10 cellular contexts compared by ENCODE assay signal in genomic region chr11:86176165-86176884, GRCh38.
DNase-seq lines count a peak whose midpoint lies in the region; ATAC-seq, FAIRE-seq and TF ChIP-seq lines count a peak whose summit lies in the region.
"Had no signal": no experiment of that assay in that cellular context is flagged by ENCODE, and none has a peak within 500 bp of the region (broad histone marks: within the 10 kb centered on the region; RNA-seq: fewer than 3 reads in every experiment).

No MANE protein-coding gene starts in this region.

- H3K4me1 ChIP-seq in breast epithelium = peaks cover 0 to 4% of the 10 kb centered on the region in 2 donors
- peaks cover 20 to 26% of the 10 kb centered on the region in 2 donors for H3K4me1 ChIP-seq in kidney (ENCODE audit: control insufficient read depth in 1 of 2, insufficient read depth in 1 of 2, low read depth in 1 of 2, low read length in 2 of 2)

- TF ChIP-seq CTCF in MCF 10A (IDR thresholded peaks at IDR 0.05; ENCODE audit: unreplicated experiment) = no peak
- TF ChIP-seq CTCF in breast epithelium (IDR thresholded peaks at IDR 0.05) = no peak
- no peak for TF ChIP-seq CTCF in kidney (IDR thresholded peaks at IDR 0.05; ENCODE audit: borderline replicate concordance, extremely low read depth, insufficient read depth)

- no peaks in the 10 kb centered on the region for H3K27me3 Mint-ChIP-seq in MCF 10A (ENCODE audit: insufficient read depth, unreplicated experiment)
- H3K27me3 Mint-ChIP-seq in effector memory CD8-positive, alpha-beta T cell = peaks cover 0 to 11% of the 10 kb centered on the region in 2 donors

- no peak overlapping the region for H3K27ac ChIP-seq in breast epithelium
- no peak overlapping the region for H3K27ac ChIP-seq in kidney (ENCODE audit: low read depth in 2 of 2, low read length in 2 of 2)
- H3K27ac ChIP-seq: C4-2B had no signal

- no peak overlapping the region for H3K4me3 ChIP-seq in breast epithelium
- no peak overlapping the region for H3K4me3 ChIP-seq in kidney (ENCODE audit: low read length in 2 of 2)

- POLR2A ChIA-PET in MCF 10A (lab: Yijun Ruan, JAX) = interaction anchor here (1.3 to 4.0 kb wide), 2 partner anchors 15 to 108 kb away, joined by 4 to 44 read pairs; partner anchors contain the start of gene PICALM

- H3K36me3 ChIP-seq in breast epithelium = no peaks in the 10 kb centered on the region
- no peaks in the 10 kb centered on the region for H3K36me3 ChIP-seq in kidney (ENCODE audit: control insufficient read depth in 1 of 2, insufficient read depth in 2 of 2, low read length in 2 of 2)

- no peaks in the 10 kb centered on the region for H3K9me3 Mint-ChIP-seq in MCF 10A (ENCODE audit: unreplicated experiment)
- no peaks in the 10 kb centered on the region for H3K9me3 Mint-ChIP-seq in effector memory CD8-positive, alpha-beta T cell

- H3K4me3 Mint-ChIP-seq in MCF 10A (ENCODE audit: unreplicated experiment) = no peak overlapping the region
- H3K4me3 Mint-ChIP-seq in effector memory CD8-positive, alpha-beta T cell = no peak overlapping the region

- peak; percentile 59 for ATAC-seq in effector memory CD8-positive, alpha-beta T cell (replicated peaks)
- ATAC-seq: Panc1 had no signal

- peaks cover 23% of the 10 kb centered on the region for H3K4me1 Mint-ChIP-seq in MCF 10A (ENCODE audit: insufficient read depth, unreplicated experiment)
- peaks cover 2 to 10% of the 10 kb centered on the region in 2 donors for H3K4me1 Mint-ChIP-seq in effector memory CD8-positive, alpha-beta T cell (ENCODE audit: low read depth in 2 of 2)

- no peak for DNase-seq in MCF 10A (ENCODE audit: unreplicated experiment)
- no peak for DNase-seq in breast epithelium (ENCODE audit: low spot score in 2 of 2)
- peak; percentile 100 for DNase-seq in OCI-M1 (lab: John Stamatoyannopoulos, UW)
- no peak for DNase-seq in effector memory CD8-positive, alpha-beta T cell
- DNase-seq in urothelium cell line (ENCODE audit: low spot score) = peak; percentile 5
- no peak for DNase-seq in KG1 (lab: John Stamatoyannopoulos, UW)
- DNase-seq in iPS-NIHi7 (ENCODE audit: extremely low spot score) = no peak
- DNase-seq in kidney = no peak

- no peak overlapping the region for H3K9ac ChIP-seq in kidney (ENCODE audit: low read length in 2 of 2)

- peak overlapping the region; percentile 85 for H3K27ac Mint-ChIP-seq in MCF 10A (ENCODE audit: low read depth, unreplicated experiment)
- H3K27ac Mint-ChIP-seq in effector memory CD8-positive, alpha-beta T cell = peak overlapping the region in 1 of 2 donors; percentile 11

- H3K9me3 ChIP-seq in breast epithelium = no peaks in the 10 kb centered on the region
- H3K9me3 ChIP-seq in kidney (ENCODE audit: control insufficient read depth in 1 of 2, low read length in 2 of 2) = no peaks in the 10 kb centered on the region

- no TSS peak for BruUV-seq in MCF 10A (replicated peaks; lab: Mats Ljungman, UMichigan)

- no peak for FAIRE-seq in urothelium cell line (lab: Jason Lieb, UNC)
- no peak for FAIRE-seq in kidney (lab: Jason Lieb, UNC)

- no peak for TF ChIP-seq POLR2A in breast epithelium (IDR thresholded peaks at IDR 0.05)

- intact Hi-C loops in MCF 10A (cut with micrococcal nuclease) = loop anchor here (1.0 kb wide), 1 partner anchor 107 kb away; the partner anchor contains the start of gene PICALM
- intact Hi-C loops in breast epithelium (cut with DNase I; ENCODE audit: low total_unique reads) = no loop called here
- intact Hi-C loops in kidney (cut with DNase I) = no loop called here

- no peaks in the 10 kb centered on the region for H3K36me3 Mint-ChIP-seq in MCF 10A (ENCODE audit: insufficient read depth, unreplicated experiment)
- H3K36me3 Mint-ChIP-seq in effector memory CD8-positive, alpha-beta T cell (ENCODE audit: insufficient read depth) = no peaks in the 10 kb centered on the region

- H3K27me3 ChIP-seq in breast epithelium = no peaks in the 10 kb centered on the region

- CTCF ChIA-PET in MCF 10A (lab: Yijun Ruan, JAX) = interaction anchor here (0.6 to 1.6 kb wide), 7 partner anchors 14 to 818 kb away, joined by 3 to 7 read pairs (median 3); no protein-coding TSS in a partner anchor

Comparison
In these comparisons a context has a peak if more than half of its experiments do, and no peak if none do; other contexts are left out.
1. DNase-seq: peak in OCI-M1 (single experiment) and urothelium cell line (single experiment); none in MCF 10A (single experiment), breast epithelium (0 of 2), effector memory CD8-positive, alpha-beta T cell (0 of 3), KG1 (single experiment), iPS-NIHi7 (single experiment) and kidney (single experiment).